In genomic region chr15:39692464-39693327, GRCh38 we compare ENCODE assay signal across 11 cellular contexts.
DNase-seq lines count a peak whose midpoint lies in the region; ATAC-seq, FAIRE-seq and TF ChIP-seq lines count a peak whose summit lies in the region.
"Had no signal": no experiment of that assay in that cellular context is flagged by ENCODE, and none has a peak within 500 bp of the region (broad histone marks: within the 10 kb centered on the region; RNA-seq: fewer than 3 reads in every experiment).

No MANE protein-coding gene starts in this region.

- peak overlapping the region; percentile 8 for H3K4me3 ChIP-seq in astrocyte (ENCODE audit: insufficient read depth, low read depth, low read length)
- H3K4me3 ChIP-seq in iPS DF 6.9 (ENCODE audit: low read length): no peak overlapping the region
- H3K4me3 ChIP-seq in suprapubic skin: no peak overlapping the region
- no peak overlapping the region for H3K4me3 ChIP-seq in spleen
- H3K4me3 ChIP-seq: cardiac muscle cell had no signal

- no peak for TF ChIP-seq EP300 in suprapubic skin (IDR thresholded peaks at IDR 0.05)

- DNase-seq in NCI-H128 (lab: John Stamatoyannopoulos, UW; ENCODE audit: unreplicated experiment): peak; percentile 19
- DNase-seq in astrocyte (ENCODE audit: low read depth): peak; percentile 30
- peak; percentile 11 for DNase-seq in iPS DF 6.9 (ENCODE audit: low read depth, low spot score)
- DNase-seq in suprapubic skin (ENCODE audit: low spot score in 2 of 2): no peak
- DNase-seq in NCI-H187 treated with DMSO at 0.1 percent for 48 hours (lab: John Stamatoyannopoulos, UW): no peak
- no peak for DNase-seq in spleen
- DNase-seq in effector memory CD8-positive, alpha-beta T cell: no peak
- DNase-seq: islet precursor cell had no signal

- H3K27me3 Mint-ChIP-seq in astrocyte (ENCODE audit: low read depth, unreplicated experiment): no peaks in the 10 kb centered on the region
- peaks cover 0 to 13% of the 10 kb centered on the region in 2 donors for H3K27me3 Mint-ChIP-seq in effector memory CD8-positive, alpha-beta T cell

- H3K27ac ChIP-seq in 22Rv1: 0 out of 2 replicates have a peak overlapping the region, but pooled peaks have one; percentile 5
- H3K27ac ChIP-seq in astrocyte (ENCODE audit: low read depth, low read length): no peak overlapping the region
- H3K27ac ChIP-seq in iPS DF 6.9 (ENCODE audit: low read length): no peak overlapping the region
- no peak overlapping the region for H3K27ac ChIP-seq in suprapubic skin
- no peak overlapping the region for H3K27ac ChIP-seq in spleen
- H3K27ac ChIP-seq: cardiac muscle cell had no signal

- no peaks in the 10 kb centered on the region for H3K79me2 ChIP-seq in astrocyte (ENCODE audit: insufficient read depth, low read length)

- H3K4me2 ChIP-seq in astrocyte (ENCODE audit: low read length): peak overlapping the region; percentile 56

- no peak for TF ChIP-seq POLR2A in suprapubic skin (IDR thresholded peaks at IDR 0.05)
- TF ChIP-seq POLR2A in spleen (IDR thresholded peaks at IDR 0.05): no peak

- H3K9me3 Mint-ChIP-seq in astrocyte (ENCODE audit: unreplicated experiment): peaks cover 3% of the 10 kb centered on the region
- H3K9me3 Mint-ChIP-seq in effector memory CD8-positive, alpha-beta T cell: no peaks in the 10 kb centered on the region
- H3K9me3 Mint-ChIP-seq: stimulated activated naive CD8-positive, alpha-beta T cell treated with anti-CD3 and anti-CD28 coated beads, Interleukin-15, Interleukin-2, amounts not matched to agents 100 ng/mL and 50 ng/mL, for 24 hours had no signal

- no peaks in the 10 kb centered on the region for H4K20me1 ChIP-seq in astrocyte (ENCODE audit: insufficient read depth, low read length)

- no peak overlapping the region for H3K4me3 Mint-ChIP-seq in astrocyte (ENCODE audit: unreplicated experiment)
- no peak overlapping the region for H3K4me3 Mint-ChIP-seq in effector memory CD8-positive, alpha-beta T cell
- H3K4me3 Mint-ChIP-seq: stimulated activated naive CD8-positive, alpha-beta T cell treated with anti-CD3 and anti-CD28 coated beads, Interleukin-15, Interleukin-2, amounts not matched to agents 100 ng/mL and 50 ng/mL, for 24 hours had no signal

- no peak overlapping the region for H3K27ac Mint-ChIP-seq in astrocyte (ENCODE audit: unreplicated experiment)
- H3K27ac Mint-ChIP-seq in effector memory CD8-positive, alpha-beta T cell: no peak overlapping the region
- H3K27ac Mint-ChIP-seq: stimulated activated naive CD8-positive, alpha-beta T cell treated with anti-CD3 and anti-CD28 coated beads, Interleukin-15, Interleukin-2, amounts not matched to agents 100 ng/mL and 50 ng/mL, for 24 hours had no signal

- no peak for ATAC-seq in effector memory CD8-positive, alpha-beta T cell (replicated peaks)

- peak overlapping the region; percentile 34 for H2AFZ ChIP-seq in astrocyte (ENCODE audit: low read depth, low read length)

- FAIRE-seq in astrocyte (lab: Jason Lieb, UNC): no peak

- no peak overlapping the region for H3K9ac ChIP-seq in astrocyte (ENCODE audit: low read length)

- TF ChIP-seq CTCF in 22Rv1 (IDR thresholded peaks at IDR 0.05): no peak
- no peak for TF ChIP-seq CTCF in astrocyte (IDR thresholded peaks at IDR 0.05; ENCODE audit: insufficient read depth, low read depth, low read length)
- TF ChIP-seq CTCF in suprapubic skin (IDR thresholded peaks at IDR 0.05): no peak
- no peak for TF ChIP-seq CTCF in spleen (IDR thresholded peaks at IDR 0.05 in 8 of 11, conservative IDR thresholded peaks at IDR 0.05 in 3 of 11)

- H3K4me1 ChIP-seq in astrocyte (ENCODE audit: insufficient read depth, low read length) (peaks cover 3% of the 10 kb centered on the region), iPS DF 6.9 (ENCODE audit: control insufficient read depth, insufficient read depth, low read length) (peaks cover 3% of the 10 kb centered on the region; the same call in 1 of the 2 replicates), suprapubic skin (peaks cover 12% of the 10 kb centered on the region), spleen (no peaks in the 10 kb centered on the region)

- H3K27me3 ChIP-seq in astrocyte (ENCODE audit: insufficient read depth, low read length) (no peaks in the 10 kb centered on the region), iPS DF 6.9 (ENCODE audit: control insufficient read depth, insufficient read depth, low read length) (no peaks in the 10 kb centered on the region), suprapubic skin (no peaks in the 10 kb centered on the region), spleen (replicated peaks in 1 of 7) (no peaks in the 10 kb centered on the region)
- H3K27me3 ChIP-seq: cardiac muscle cell had no signal

- H3K36me3 Mint-ChIP-seq in astrocyte (ENCODE audit: low read depth, unreplicated experiment): no peaks in the 10 kb centered on the region
- no peaks in the 10 kb centered on the region for H3K36me3 Mint-ChIP-seq in effector memory CD8-positive, alpha-beta T cell (ENCODE audit: insufficient read depth)

- no peaks in the 10 kb centered on the region for H3K9me3 ChIP-seq in astrocyte (ENCODE audit: insufficient read depth, low read depth, low read length)
- H3K9me3 ChIP-seq in iPS DF 6.9 (ENCODE audit: control insufficient read depth, insufficient read depth, low read length): no peaks in the 10 kb centered on the region
- H3K9me3 ChIP-seq in suprapubic skin: no peaks in the 10 kb centered on the region
- H3K9me3 ChIP-seq in spleen: no peaks in the 10 kb centered on the region

- H3K36me3 ChIP-seq in astrocyte (ENCODE audit: insufficient read depth, low read length) (no peaks in the 10 kb centered on the region), iPS DF 6.9 (ENCODE audit: control insufficient read depth, insufficient read depth, low read length) (no peaks in the 10 kb centered on the region), suprapubic skin (no peaks in the 10 kb centered on the region), spleen (no peaks in the 10 kb centered on the region)
- H3K36me3 ChIP-seq: cardiac muscle cell had no signal

- H3K4me1 Mint-ChIP-seq in astrocyte (ENCODE audit: low read depth, unreplicated experiment): peaks cover 4% of the 10 kb centered on the region
- H3K4me1 Mint-ChIP-seq in effector memory CD8-positive, alpha-beta T cell (ENCODE audit: low read depth in 2 of 2): peaks cover 6 to 10% of the 10 kb centered on the region in 2 donors

- 100% methylated on average over 2 of the region's 11 CpGs for WGBS in iPS DF 6.9 (ENCODE audit: insufficient coverage, insufficient read length)
- 38% methylated on average over 11 of the region's 11 CpGs for WGBS in suprapubic skin
- 60 to 79% (median 74%) methylated on average over 11 of the region's 11 CpGs for WGBS in spleen, 5 donors

- intact Hi-C loops in spleen (cut with DNase I; ENCODE audit: low total_unique reads): no loop called here

Comparison
In these comparisons a context has a peak if more than half of its experiments do, and no peak if none do; other contexts are left out.
1. DNase-seq: peak in NCI-H128 (single experiment), astrocyte (single experiment) and iPS DF 6.9 (single experiment); none in suprapubic skin (0 of 2), NCI-H187 treated with DMSO at 0.1 percent for 48 hours (single experiment), spleen (single experiment) and effector memory CD8-positive, alpha-beta T cell (0 of 3).